In genomic region chr5:149391076-149391475, GRCh38 we compare ENCODE assay signal across 15 cellular contexts. TPM values are rescaled to one million over a fixed set of nuclear protein-coding genes. Genes with fewer than 3 reads are reported as not detected.
"Had no signal": no experiment of that assay in that cellular context is flagged by ENCODE, and none has a peak within 500 bp of the region (broad histone marks: within the 10 kb centered on the region; RNA-seq: fewer than 3 reads in every experiment).

No MANE protein-coding gene starts in this region.

RNA-seq across cellular contexts. Expression of gene IL17B, which starts 12.0 kb away (rescaled TPM):
- total RNA-seq: activated CD4-positive, alpha-beta memory T cell treated with anti-CD3 and anti-CD28 coated beads for 36 hours; activated CD4-positive, alpha-beta T cell treated with anti-CD3 and anti-CD28 coated beads for 36 hours; activated CD4-positive, alpha-beta T cell treated with anti-CD3 and anti-CD28 coated beads, Interleukin-2, amount 10 ng/mL, durations not matched to agents 24 days and 14 days; activated CD8-positive, alpha-beta memory T cell treated with anti-CD3 and anti-CD28 coated beads for 36 hours; activated CD8-positive, alpha-beta memory T cell treated with anti-CD3 and anti-CD28 coated beads, Interleukin-2, amount 10 ng/mL, durations not matched to agents 7 days and 5 days; activated CD8-positive, alpha-beta T cell treated with anti-CD3 and anti-CD28 coated beads, Interleukin-2, amount 10 ng/mL, durations not matched to agents 7 days and 5 days; activated naive CD4-positive, alpha-beta T cell treated with anti-CD3 and anti-CD28 coated beads for 36 hours; activated naive CD8-positive, alpha-beta T cell treated with anti-CD3 and anti-CD28 coated beads for 36 hours; activated T-helper 1 cell treated with anti-CD3 and anti-CD28 coated beads, Interleukin-12 subunit alpha, Interleukin-12 subunit beta, Interleukin-2, Interleukin-4 antibody, amounts not matched to agents 30 ng/mL and 10 ng/mL and 1 ng/mL, durations not matched to agents 14 hours and 24 hours and 36 hours; activated T-helper 2 cell treated with anti-CD3 and anti-CD28 coated beads, Interferon-gamma antibody, Interleukin-2, Interleukin-4, amounts not matched to agents 10 μg/mL and 5 μg/mL and 100 μg/mL, durations not matched to agents 14 hours and 24 hours and 36 hours; body of pancreas; dermis microvascular lymphatic vessel endothelial cell; endothelial cell of umbilical vein; foreskin keratinocyte; T-helper 17 cell had no signal
- polyA plus RNA-seq: endothelial cell of umbilical vein, foreskin keratinocyte had no signal
